2 cellular contexts compared by ENCODE assay signal in the genomic region with DNA sequence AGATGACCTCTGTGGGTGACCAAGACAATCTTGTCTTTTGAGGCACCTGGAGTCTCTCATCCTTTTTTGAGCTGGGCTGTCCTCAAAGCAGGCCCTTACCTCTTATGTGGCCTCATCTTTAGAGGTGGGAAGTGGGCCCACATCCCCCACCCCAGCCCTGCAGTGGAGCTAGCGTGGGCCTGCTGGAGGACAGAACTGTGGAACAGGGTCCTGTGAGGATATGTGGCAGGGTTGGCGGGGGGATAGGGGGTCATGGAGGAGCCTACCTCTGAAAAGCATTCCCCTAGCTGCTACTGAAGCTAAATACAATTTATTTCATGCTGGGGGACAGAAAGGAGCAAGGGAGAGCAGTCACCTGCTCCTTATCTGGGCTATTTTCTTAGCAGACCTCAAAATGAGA.
TF ChIP-seq lines count a peak whose summit lies in the region.

No MANE protein-coding gene starts in this region.

TF ChIP-seq in K562, 482 proteins besides CTCF, POLR2A, EP300 and RAD21:
- TF ChIP-seq, protein P1, sequence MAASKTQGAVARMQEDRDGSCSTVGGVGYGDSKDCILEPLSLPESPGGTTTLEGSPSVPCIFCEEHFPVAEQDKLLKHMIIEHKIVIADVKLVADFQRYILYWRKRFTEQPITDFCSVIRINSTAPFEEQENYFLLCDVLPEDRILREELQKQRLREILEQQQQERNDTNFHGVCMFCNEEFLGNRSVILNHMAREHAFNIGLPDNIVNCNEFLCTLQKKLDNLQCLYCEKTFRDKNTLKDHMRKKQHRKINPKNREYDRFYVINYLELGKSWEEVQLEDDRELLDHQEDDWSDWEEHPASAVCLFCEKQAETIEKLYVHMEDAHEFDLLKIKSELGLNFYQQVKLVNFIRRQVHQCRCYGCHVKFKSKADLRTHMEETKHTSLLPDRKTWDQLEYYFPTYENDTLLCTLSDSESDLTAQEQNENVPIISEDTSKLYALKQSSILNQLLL (CRISPR knock-in tag; IDR thresholded peaks at IDR 0.05; ENCODE audit: borderline replicate concordance): no peak
- TF ChIP-seq ZNF740 (CRISPR knock-in tag; IDR thresholded peaks at IDR 0.05): no peak
- TF ChIP-seq ZNF740 (tag; IDR thresholded peaks at IDR 0.05): no peak

TF ChIP-seq in liver, 16 proteins besides CTCF, POLR2A, EP300 and RAD21:
- no peak for TF ChIP-seq YY1 (IDR thresholded peaks at IDR 0.05)
- no peak for TF ChIP-seq HNF4G (IDR thresholded peaks at IDR 0.05)
- TF ChIP-seq FOXA2 (IDR thresholded peaks at IDR 0.05): no peak
- no peak for TF ChIP-seq NR2F2 (IDR thresholded peaks at IDR 0.05)
- TF ChIP-seq EGR1 (IDR thresholded peaks at IDR 0.05; ENCODE audit: low read depth in 2 of 2): no peak
- no peak for TF ChIP-seq FOXA1 (IDR thresholded peaks at IDR 0.05)
- TF ChIP-seq REST (IDR thresholded peaks at IDR 0.05): no peak
- TF ChIP-seq GABPA (IDR thresholded peaks at IDR 0.05 in 1 of 2, conservative IDR thresholded peaks at IDR 0.05 in 1 of 2): no peak
- TF ChIP-seq, protein P2, sequence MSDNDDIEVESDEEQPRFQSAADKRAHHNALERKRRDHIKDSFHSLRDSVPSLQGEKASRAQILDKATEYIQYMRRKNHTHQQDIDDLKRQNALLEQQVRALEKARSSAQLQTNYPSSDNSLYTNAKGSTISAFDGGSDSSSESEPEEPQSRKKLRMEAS (IDR thresholded peaks at IDR 0.05): no peak
- TF ChIP-seq HNF4A (conservative IDR thresholded peaks at IDR 0.05): no peak
- no peak for TF ChIP-seq RXRA (IDR thresholded peaks at IDR 0.05)
- no peak for TF ChIP-seq JUND (IDR thresholded peaks at IDR 0.05)
- no peak for TF ChIP-seq ZBTB33 (IDR thresholded peaks at IDR 0.05)
- TF ChIP-seq ATF3 (IDR thresholded peaks at IDR 0.05): no peak
- TF ChIP-seq SP1 (IDR thresholded peaks at IDR 0.05): no peak
